In the genomic region with DNA sequence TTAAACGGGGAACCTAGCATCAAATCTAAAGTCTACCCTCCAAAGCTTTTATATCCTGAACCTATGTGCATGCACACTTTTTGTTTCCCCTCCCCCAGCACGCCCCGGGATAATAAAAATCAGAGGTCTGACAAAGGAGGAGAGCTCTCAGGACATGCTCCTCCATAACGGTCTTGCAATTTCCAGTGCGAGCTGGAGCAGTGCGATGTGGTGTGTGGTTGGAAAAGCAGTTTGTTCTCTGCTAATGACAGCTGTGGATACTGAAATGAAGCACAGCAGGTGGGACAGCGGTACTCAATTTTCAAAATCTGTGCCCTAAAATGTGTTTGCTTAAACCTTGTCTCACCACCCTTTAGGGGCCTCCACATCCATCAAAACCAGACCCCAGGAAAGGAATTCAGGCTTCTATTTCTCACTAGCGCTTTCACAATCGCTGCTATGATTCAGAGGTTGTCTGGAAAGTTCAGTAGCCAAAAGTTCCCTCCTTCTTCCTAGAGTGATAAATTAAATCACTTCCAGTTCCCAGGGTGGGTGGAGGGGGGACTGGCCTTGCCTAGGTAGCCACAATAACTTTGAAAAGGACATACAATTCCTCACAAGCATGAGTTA, we compare ENCODE assay signal across 17 cellular contexts.
DNase-seq lines count a peak whose midpoint lies in the region; ATAC-seq and TF ChIP-seq lines count a peak whose summit lies in the region.
"Had no signal": no experiment of that assay in that cellular context is flagged by ENCODE, and none has a peak within 500 bp of the region (broad histone marks: within the 10 kb centered on the region; RNA-seq: fewer than 3 reads in every experiment).

No MANE protein-coding gene starts in this region.

- peak overlapping the region; percentile 5 to 81 (median 47) for H3K27ac Mint-ChIP-seq in nephron
- H3K27ac Mint-ChIP-seq: T-helper 17 cell had no signal

- peaks cover 15% of the 10 kb centered on the region for H3K27me3 Mint-ChIP-seq in nephron (ENCODE audit: low read depth)

- DNase-seq in Daoy (ENCODE audit: low read depth) (peak; percentile 83), NCI-H2227 treated with DMSO at 0.1 percent for 48 hours (lab: John Stamatoyannopoulos, UW) (peak; percentile 48), dermis microvascular lymphatic vessel endothelial cell (ENCODE audit: low read depth in 2 of 2) (peak; percentile 25 to 43), pons (ENCODE audit: low spot score) (no peak), NCI-H1694 treated with DMSO at 0.1 percent for 48 hours (lab: John Stamatoyannopoulos, UW) (no peak)
- DNase-seq: activated CD4-positive, alpha-beta T cell treated with anti-CD3 and anti-CD28 coated beads, Interleukin-2, amount 50 U/mL, for 1 hour; activated gamma-delta T cell treated with Interleukin-2 at 50 U/mL for 16 hours; left ventricle myocardium inferior; NCI-H2081; occipital lobe; stimulated activated CD4-positive, alpha-beta T cell treated with anti-CD3 and anti-CD28 coated beads, Interleukin-2, amount 100 ng/mL, for 24 hours; stimulated activated naive CD4-positive, alpha-beta T cell treated with Interleukin-2 at 50 U/mL for 16 hours; T-helper 17 cell had no signal

- ATAC-seq in HG02759 (IDR thresholded peaks at IDR 0.05; ENCODE audit: unreplicated experiment) (no peak), GM21423 (IDR thresholded peaks at IDR 0.05; ENCODE audit: unreplicated experiment) (no peak)
- ATAC-seq: gastroesophageal sphincter, T-helper 17 cell had no signal

- peaks cover 18% of the 10 kb centered on the region for H3K4me1 Mint-ChIP-seq in nephron
- H3K4me1 Mint-ChIP-seq: T-helper 17 cell had no signal

- no peak for TF ChIP-seq CTCF in nephron (IDR thresholded peaks at IDR 0.05; ENCODE audit: unreplicated experiment in 3 of 3)

- no peaks in the 10 kb centered on the region for H3K9me3 Mint-ChIP-seq in nephron

- peak overlapping the region; percentile 5 to 14 (median 7) for H3K4me3 Mint-ChIP-seq in nephron
- H3K4me3 Mint-ChIP-seq: T-helper 17 cell had no signal

- H3K36me3 Mint-ChIP-seq in nephron (ENCODE audit: low read depth): no peaks in the 10 kb centered on the region

Comparison
In these comparisons a context has a peak if more than half of its experiments do, and no peak if none do; other contexts are left out.
1. DNase-seq: peak in Daoy (single experiment), NCI-H2227 treated with DMSO at 0.1 percent for 48 hours (single experiment) and dermis microvascular lymphatic vessel endothelial cell (2 of 2); none in pons (single experiment) and NCI-H1694 treated with DMSO at 0.1 percent for 48 hours (single experiment).